In genomic region chr16:85550422-85551318, GRCh38 we compare ENCODE assay signal across 13 cellular contexts.
DNase-seq lines count a peak whose midpoint lies in the region; ATAC-seq and TF ChIP-seq lines count a peak whose summit lies in the region.
"Had no signal": no experiment of that assay in that cellular context is flagged by ENCODE, and none has a peak within 500 bp of the region (broad histone marks: within the 10 kb centered on the region; RNA-seq: fewer than 3 reads in every experiment).

No MANE protein-coding gene starts in this region.

- 59 to 64% methylated on average over 20 to 24 of the region's 24 CpGs for WGBS in testis, 2 donors

- no peaks in the 10 kb centered on the region for H3K36me3 ChIP-seq in breast epithelium
- no peaks in the 10 kb centered on the region for H3K36me3 ChIP-seq in testis (ENCODE audit: low read depth, missing control alignments)

- TF ChIP-seq CTCF in breast epithelium (IDR thresholded peaks at IDR 0.05) (no peak), MCF 10A (IDR thresholded peaks at IDR 0.05; ENCODE audit: unreplicated experiment) (no peak), testis (IDR thresholded peaks at IDR 0.05) (no peak)

- CTCF ChIA-PET in MCF 10A (lab: Yijun Ruan, JAX), result interaction anchor here (0.6 to 1.4 kb wide), 7 partner anchors 14 to 305 kb away, joined by 3 to 5 read pairs (median 4); no protein-coding TSS in a partner anchor

- no peaks in the 10 kb centered on the region for H3K9me3 Mint-ChIP-seq in MCF 10A (ENCODE audit: unreplicated experiment)
- H3K9me3 Mint-ChIP-seq in immature natural killer cell, result no peaks in the 10 kb centered on the region
- H3K9me3 Mint-ChIP-seq: WTC11 had no signal

- H3K27ac ChIP-seq in breast epithelium (peak overlapping the region; percentile 70 to 73), testis (peak overlapping the region; percentile 5 to 24)

- no peak for TF ChIP-seq POLR2A in breast epithelium (IDR thresholded peaks at IDR 0.05)
- no peak for TF ChIP-seq POLR2A in testis (IDR thresholded peaks at IDR 0.05)

- no peak overlapping the region for H3K27ac Mint-ChIP-seq in MCF 10A (ENCODE audit: low read depth, unreplicated experiment)
- peak overlapping the region; percentile 37 for H3K27ac Mint-ChIP-seq in T-helper 17 cell
- peak overlapping the region in 4 of 6 donors; percentile 30 to 90 (median 77) for H3K27ac Mint-ChIP-seq in immature natural killer cell

- H3K36me3 Mint-ChIP-seq in MCF 10A (ENCODE audit: insufficient read depth, unreplicated experiment) (no peaks in the 10 kb centered on the region), T-helper 17 cell (ENCODE audit: low read depth) (no peaks in the 10 kb centered on the region), immature natural killer cell (no peaks in the 10 kb centered on the region)
- H3K36me3 Mint-ChIP-seq: WTC11 had no signal

- H3K4me3 Mint-ChIP-seq in MCF 10A (ENCODE audit: unreplicated experiment) (no peak overlapping the region), T-helper 17 cell (no peak overlapping the region), immature natural killer cell (peak overlapping the region in 3 of 5 donors; percentile 45 to 76 (median 46))

- no peaks in the 10 kb centered on the region for H3K27me3 ChIP-seq in breast epithelium
- no peaks in the 10 kb centered on the region for H3K27me3 ChIP-seq in testis

- H3K9me3 ChIP-seq in breast epithelium (no peaks in the 10 kb centered on the region), T-helper 17 cell (ENCODE audit: control insufficient read depth, low read length, poor library complexity, severe bottlenecking) (no peaks in the 10 kb centered on the region), testis (no peaks in the 10 kb centered on the region)

- ATAC-seq in T-helper 17 cell, result no peak
- ATAC-seq: WTC11 had no signal

- no peaks in the 10 kb centered on the region for H3K4me1 Mint-ChIP-seq in MCF 10A (ENCODE audit: insufficient read depth, unreplicated experiment)
- H3K4me1 Mint-ChIP-seq in T-helper 17 cell, result peaks cover 14% of the 10 kb centered on the region
- peaks cover 17 to 25% of the 10 kb centered on the region in 2 donors for H3K4me1 Mint-ChIP-seq in immature natural killer cell

- DNase-seq in breast epithelium (ENCODE audit: low spot score in 2 of 2) (no peak), MCF 10A (ENCODE audit: unreplicated experiment) (no peak), T-helper 17 cell (no peak), immature natural killer cell (no peak), testis (peak; percentile 37), mucosa of gallbladder (ENCODE audit: low spot score) (no peak), NCI-H1417 (lab: John Stamatoyannopoulos, UW) (no peak), amniotic stem cell (lab: John Stamatoyannopoulos, UW) (no peak)
- DNase-seq: GDM1, KG1, NCI-H1694 treated with DMSO at 0.1 percent for 48 hours had no signal

- no TSS peak for BruUV-seq in MCF 10A (replicated peaks; lab: Mats Ljungman, UMichigan)

- H3K4me1 ChIP-seq in breast epithelium (peaks cover 0 to 3% of the 10 kb centered on the region in 2 donors), testis (peaks cover 19% of the 10 kb centered on the region)

- intact Hi-C loops in breast epithelium (cut with DNase I; ENCODE audit: low total_unique reads), result loop anchor here (10.0 kb wide), 1 partner anchor 64 kb away; the partner anchor contains the start of gene GSE1
- intact Hi-C loops in MCF 10A (cut with micrococcal nuclease), result loop anchor here (10.0 kb wide), 1 partner anchor 156 kb away; no protein-coding TSS in a partner anchor
- intact Hi-C loops in testis (cut with DNase I; ENCODE audit: low total_unique reads), result no loop called here

- H3K27me3 Mint-ChIP-seq in MCF 10A (ENCODE audit: insufficient read depth, unreplicated experiment) (no peaks in the 10 kb centered on the region), T-helper 17 cell (no peaks in the 10 kb centered on the region), immature natural killer cell (ENCODE audit: low read depth in 3 of 3) (peaks cover 22 to 30% (median 29%) of the 10 kb centered on the region in 3 donors)

- H3K4me3 ChIP-seq in breast epithelium (no peak overlapping the region), testis (no peak overlapping the region)
- H3K4me3 ChIP-seq: skin epidermis had no signal

- POLR2A ChIA-PET in MCF 10A (lab: Yijun Ruan, JAX), result no interaction called here

Comparison
In these comparisons a context has a peak if more than half of its experiments do, and no peak if none do; other contexts are left out.
1. H3K4me3 Mint-ChIP-seq: peak in immature natural killer cell (3 of 5); none in MCF 10A (single experiment) and T-helper 17 cell (single experiment).